ENCODE assay signal across 8 cellular contexts in genomic region chr12:124904306-124905098, GRCh38. TPM values are rescaled to one million over a fixed set of nuclear protein-coding genes. Genes with fewer than 3 reads are reported as not detected.
A peak's percentile ranks its signal among the peaks of the same experiment; 100 is the strongest.
DNase-seq lines count a peak whose midpoint lies in the region; ATAC-seq and TF ChIP-seq lines count a peak whose summit lies in the region.

No MANE protein-coding gene starts in this region.

- 12 to 30% (median 17%) methylated on average over 12 to 15 of the region's 15 CpGs for WGBS in heart left ventricle, 4 donors
- WGBS in psoas muscle, 3 donors = 11 to 16% (median 15%) methylated on average over 15 of the region's 15 CpGs

- no peaks in the 10 kb centered on the region for H3K9me3 ChIP-seq in heart left ventricle
- no peaks in the 10 kb centered on the region for H3K9me3 ChIP-seq in psoas muscle

- H3K27ac ChIP-seq in 22Rv1 = peak overlapping the region; percentile 66
- peak overlapping the region in 9 of 12 donors; percentile 18 to 71 (median 62) for H3K27ac ChIP-seq in heart left ventricle
- peak overlapping the region; percentile 67 for H3K27ac ChIP-seq in psoas muscle

- DNase-seq in HT-29 (ENCODE audit: low spot score) (peak; percentile 87), amniotic stem cell (lab: John Stamatoyannopoulos, UW) (peak; percentile 88), heart left ventricle (peak; percentile 57 to 93 (median 88)), psoas muscle (peak; percentile 88 to 94), NCI-H1105 (lab: John Stamatoyannopoulos, UW) (no peak)

- H3K27me3 ChIP-seq in heart left ventricle = no peaks in the 10 kb centered on the region
- H3K27me3 ChIP-seq in psoas muscle (ENCODE audit: insufficient read depth in 3 of 3, low read length in 2 of 3) = no peaks in the 10 kb centered on the region

- TF ChIP-seq CTCF in 22Rv1 (IDR thresholded peaks at IDR 0.05) (no peak), heart left ventricle (IDR thresholded peaks at IDR 0.05) (no peak), psoas muscle (IDR thresholded peaks at IDR 0.05) (no peak)

- H3K4me3 ChIP-seq in heart left ventricle (peak overlapping the region in 4 of 12 donors; percentile 4 to 20 (median 14)), psoas muscle (peak overlapping the region; percentile 16)

- intact Hi-C loops in heart left ventricle (cut with DNase I) (loop anchor here in 8 of 10 donors (5.0 to 10.0 kb wide), 8 partner anchors 37 to 872 kb away; partner anchors contain the start of gene SCARB1 (in 1 of the 8)), psoas muscle (cut with DNase I) (loop anchor here (5.0 kb wide), 2 partner anchors 38 to 867 kb away; no protein-coding TSS in a partner anchor)

- no peak for TF ChIP-seq POLR2A in heart left ventricle (IDR thresholded peaks at IDR 0.05)

- peak; percentile 95 to 97 (median 96) for ATAC-seq in heart left ventricle
- ATAC-seq in psoas muscle = peak; percentile 77 to 85 (median 84)
- no peak for ATAC-seq in GM21360 (IDR thresholded peaks at IDR 0.05; ENCODE audit: unreplicated experiment)
- no peak for ATAC-seq in GM19395 (IDR thresholded peaks at IDR 0.05; ENCODE audit: unreplicated experiment)

- no peaks in the 10 kb centered on the region for H3K36me3 ChIP-seq in heart left ventricle
- H3K36me3 ChIP-seq in psoas muscle (ENCODE audit: insufficient read depth in 1 of 2, low read depth in 1 of 2) = no peaks in the 10 kb centered on the region

- H3K4me1 ChIP-seq in heart left ventricle (peaks cover 0 to 31% (median 16%) of the 10 kb centered on the region in 12 donors), psoas muscle (peaks cover 12% of the 10 kb centered on the region)

RNA-seq across cellular contexts. Expression of gene UBC, which starts 9.9 kb away (rescaled TPM):
- total RNA-seq in HT-29 (2014; rRNA removed; shearing (Covaris generic)) = 1,727 and 1,789 TPM in 2 replicates
- 1,000 to 10,000 TPM in 8 of 9 donors, 100 to 1,000 TPM in 1; 811 to 2,185 (median 1,239) TPM for total RNA-seq in heart left ventricle
- 1,000 to 10,000 TPM; 1,238 to 1,403 TPM for polyA plus RNA-seq in heart left ventricle
- total RNA-seq in psoas muscle = over 10,000 TPM in 1 of 4 donors, 1,000 to 10,000 TPM in 3; 2,036 to 18,039 (median 3,061) TPM
- polyA plus RNA-seq in psoas muscle = 1,000 to 10,000 TPM; 2,132 to 9,997 (median 2,719) TPM

RNA-seq across cellular contexts. Expression of gene SCARB1, which starts 40.8 kb away (rescaled TPM):
- 83.9 and 84.9 TPM in 2 replicates for total RNA-seq in HT-29 (2014; rRNA removed; shearing (Covaris generic))
- total RNA-seq in heart left ventricle (10 to 100 TPM in 8 of 9 donors, 1 to 10 TPM in 1; 6.9 to 21.7 (median 15.2) TPM), psoas muscle (10 to 100 TPM in 2 of 4 donors, 1 to 10 TPM in 2; 9.1 to 19.6 (median 12.6) TPM)
- polyA plus RNA-seq in heart left ventricle (1 to 10 TPM; 8.3 to 8.8 TPM), psoas muscle (1 to 10 TPM; 5.7 to 8.6 (median 7.9) TPM)

Comparison
In these comparisons a context has a peak if more than half of its experiments do, and no peak if none do; other contexts are left out.
1. ATAC-seq: peak in heart left ventricle (4 of 4) and psoas muscle (4 of 4); none in GM21360 (single experiment) and GM19395 (single experiment).
2. Peak in every context shown above with its lines, with median percentiles within 50 percentile points of each other: H3K27ac ChIP-seq.